ENCODE assay signal across 24 cellular contexts in the genomic region with DNA sequence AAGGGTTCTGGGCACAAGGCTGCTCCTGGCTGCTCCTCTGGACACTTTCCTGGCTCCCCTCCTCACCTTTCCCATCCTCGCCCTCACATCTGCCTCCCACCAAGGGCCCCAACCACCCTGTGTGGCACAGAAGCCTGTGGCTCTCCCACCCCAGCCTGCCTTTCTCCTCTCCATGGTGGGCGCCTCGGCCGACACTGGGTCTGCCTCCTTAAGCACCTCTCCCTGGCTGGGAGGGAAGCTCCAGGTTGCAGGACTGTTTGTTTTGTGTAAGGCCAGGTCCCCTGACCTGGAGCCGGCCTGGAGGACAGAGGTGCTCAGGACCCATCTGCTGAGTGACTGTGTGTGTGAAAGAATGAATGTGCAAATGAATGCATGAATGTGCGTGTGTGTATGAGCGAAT. TPM values are rescaled to one million over a fixed set of nuclear protein-coding genes. Genes with fewer than 3 reads are reported as not detected.
"Had no signal": no experiment of that assay in that cellular context is flagged by ENCODE, and none has a peak within 500 bp of the region (broad histone marks: within the 10 kb centered on the region; RNA-seq: fewer than 3 reads in every experiment).

No MANE protein-coding gene starts in this region.

- H3K27me3 ChIP-seq: MG63 had no signal

- DNase-seq: IMR-90, Karpas-422, KG1, MG63, NCI-H1092, NCI-H1436, NCI-H187, NCI-H2029, NCI-H2081 treated with DMSO at 0.1 percent for 48 hours, NCI-H2171, NCI-H226, NCI-H446, NCI-H510A, NCI-H524 treated with DMSO at 0.1 percent for 48 hours, NCI-H69, NCI-H774, RPMI8226, SHP77, SK-N-SH, SW 1271 had no signal

- ATAC-seq: HepG2 had no signal

- H3K9ac ChIP-seq: SK-N-SH had no signal

- H3K4me2 ChIP-seq: SK-N-SH had no signal

- H3K4me3 ChIP-seq: MG63 had no signal

- FAIRE-seq: HepG2, RCC 7860 had no signal

- H3K9me3 ChIP-seq: MG63, SK-N-SH had no signal

- H3K36me3 ChIP-seq: MG63 had no signal

RNA-seq across cellular contexts. Expression of a gene that starts 14.1 kb away (rescaled TPM):
- total RNA-seq: HepG2, HT1080, IMR-90, SK-MEL-5 had no signal
- polyA plus RNA-seq: HepG2, IMR-90, SK-N-SH had no signal

RNA-seq across cellular contexts. Expression of a gene that starts 52.3 kb away (rescaled TPM):
- total RNA-seq: HepG2, HT1080, IMR-90, SK-MEL-5 had no signal
- polyA plus RNA-seq: HepG2, IMR-90, SK-N-SH had no signal
